In the genomic region with DNA sequence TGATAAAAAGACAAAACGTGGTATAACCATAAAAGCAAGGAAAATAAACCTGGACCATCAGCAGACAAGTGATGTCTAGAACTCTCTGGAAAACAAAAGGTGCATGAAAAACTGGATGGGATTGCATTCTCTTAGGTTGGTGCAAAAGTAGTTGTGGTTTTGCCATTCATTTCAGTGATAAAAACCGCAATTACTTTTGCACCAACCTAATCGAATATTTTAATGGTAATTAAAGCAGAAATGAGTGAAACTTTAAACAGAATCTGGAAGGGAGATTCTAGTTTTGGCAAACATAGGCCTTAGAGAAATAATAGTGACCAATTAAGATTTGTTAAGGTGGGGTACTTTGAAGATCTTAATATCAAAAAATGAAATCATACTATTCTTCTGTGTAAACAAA, we compare ENCODE assay signal across 33 cellular contexts.
"Had no signal": no experiment of that assay in that cellular context is flagged by ENCODE, and none has a peak within 500 bp of the region (broad histone marks: within the 10 kb centered on the region; RNA-seq: fewer than 3 reads in every experiment).

No MANE protein-coding gene starts in this region.

- H3K36me3 ChIP-seq: adrenal gland, ascending aorta, brain microvascular endothelial cell, breast epithelium, cardiac muscle cell had no signal

- H3K27ac ChIP-seq: adrenal gland, ascending aorta, body of pancreas, brain microvascular endothelial cell, breast epithelium, cardiac muscle cell had no signal

- FAIRE-seq: astrocyte, bronchial epithelial cell had no signal

- H3K4me1 ChIP-seq: adrenal gland, ascending aorta, body of pancreas, breast epithelium had no signal

- H3K9me3 ChIP-seq: adrenal gland, ascending aorta, body of pancreas, breast epithelium had no signal

- ATAC-seq: activated naive CD4-positive, alpha-beta T cell treated with anti-CD3 and anti-CD28 coated beads, Interleukin-2, amount 50 U/mL, for 72 hours; activated naive CD8-positive, alpha-beta T cell treated with anti-CD3 and anti-CD28 coated beads, Interleukin-2, amount 50 U/mL, for 24 hours; activated T-cell treated with anti-CD3 and anti-CD28 coated beads, Interleukin-2, amount 50 U/mL, for 4 hours; activated T-cell treated with anti-CD3 and anti-CD28 coated beads, Interleukin-2, amount 50 U/mL, for 72 hours; activated T-helper 17 cell treated with anti-CD3 and anti-CD28 coated beads, Interleukin-2, amount 50 U/mL, for 72 hours; body of pancreas had no signal

- H3K27me3 ChIP-seq: adrenal gland, ascending aorta, body of pancreas, brain microvascular endothelial cell, breast epithelium, cardiac muscle cell had no signal

- DNase-seq: activated effector memory CD4-positive, alpha-beta T cell treated with anti-CD3 and anti-CD28 coated beads, Interleukin-2, amount 50 U/mL, for 16 hours; activated effector memory CD4-positive, alpha-beta T cell treated with Interleukin-2 at 50 U/mL for 16 hours; activated gamma-delta T cell; activated gamma-delta T cell treated with Interleukin-2 at 50 U/mL for 16 hours; activated naive CD4-positive, alpha-beta T cell; activated naive CD4-positive, alpha-beta T cell treated with anti-CD3 and anti-CD28 coated beads for 36 hours; activated naive CD4-positive, alpha-beta T cell treated with anti-CD3 and anti-CD28 coated beads, Interleukin-2, amount 10 ng/mL, durations not matched to agents 7 days and 5 days; activated naive CD4-positive, alpha-beta T cell treated with anti-CD3 and anti-CD28 coated beads, Interleukin-2, amount 50 U/mL, for 16 hours; activated naive CD4-positive, alpha-beta T cell treated with Interleukin-2 at 50 U/mL for 16 hours; activated naive CD8-positive, alpha-beta T cell treated with anti-CD3 and anti-CD28 coated beads for 36 hours; activated naive CD8-positive, alpha-beta T cell treated with anti-CD3 and anti-CD28 coated beads, Interleukin-2, amount 10 ng/mL, durations not matched to agents 7 days and 5 days; activated naive CD8-positive, alpha-beta T cell treated with anti-CD3 and anti-CD28 coated beads, Interleukin-2, amount 50 U/mL, for 24 hours; activated T-cell treated with anti-CD3 and anti-CD28 coated beads, Interleukin-2, amount 50 U/mL, for 24 hours; activated T-cell treated with anti-CD3 and anti-CD28 coated beads, Interleukin-2, amount 50 U/mL, for 4 hours; activated T-cell treated with anti-CD3 and anti-CD28 coated beads, Interleukin-2, amount 50 U/mL, for 48 hours; activated T-cell treated with anti-CD3 and anti-CD28 coated beads, Interleukin-2, amount 50 U/mL, for 72 hours; adrenal gland; amniotic stem cell; amygdala; anterior cingulate cortex; aorta; body of pancreas; brain microvascular endothelial cell; caudate nucleus; central memory CD4-positive, alpha-beta T cell; cerebellar nuclear complex had no signal

- H3K4me3 ChIP-seq: adrenal gland, ascending aorta, body of pancreas, breast epithelium, cardiac muscle cell had no signal
